Comparison of ENCODE assay signal across 1 cellular context in the genomic region with DNA sequence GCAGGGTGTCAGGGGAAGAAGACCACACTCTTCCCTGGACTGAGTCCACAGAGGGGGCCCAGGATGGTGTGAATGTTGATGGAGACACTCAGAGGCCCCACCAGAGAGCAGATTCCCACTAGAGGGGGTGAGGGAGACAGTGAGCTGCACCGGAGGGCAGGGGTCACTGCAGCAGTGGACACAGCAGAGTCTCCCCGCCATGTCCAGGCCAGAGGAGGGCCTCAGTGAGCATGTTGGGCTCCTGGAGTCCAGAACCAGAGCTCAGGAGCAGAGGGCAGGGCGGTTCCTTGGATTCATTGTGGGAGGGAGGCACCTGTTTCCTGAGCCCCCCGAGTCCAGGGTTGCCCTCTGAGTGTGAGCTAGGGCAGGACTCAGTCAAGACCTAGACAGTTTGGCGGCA.
TF ChIP-seq lines count a peak whose summit lies in the region.

No MANE protein-coding gene starts in this region.

TF ChIP-seq in K562, 482 proteins besides CTCF, POLR2A, EP300 and RAD21:
- TF ChIP-seq, protein P1, sequence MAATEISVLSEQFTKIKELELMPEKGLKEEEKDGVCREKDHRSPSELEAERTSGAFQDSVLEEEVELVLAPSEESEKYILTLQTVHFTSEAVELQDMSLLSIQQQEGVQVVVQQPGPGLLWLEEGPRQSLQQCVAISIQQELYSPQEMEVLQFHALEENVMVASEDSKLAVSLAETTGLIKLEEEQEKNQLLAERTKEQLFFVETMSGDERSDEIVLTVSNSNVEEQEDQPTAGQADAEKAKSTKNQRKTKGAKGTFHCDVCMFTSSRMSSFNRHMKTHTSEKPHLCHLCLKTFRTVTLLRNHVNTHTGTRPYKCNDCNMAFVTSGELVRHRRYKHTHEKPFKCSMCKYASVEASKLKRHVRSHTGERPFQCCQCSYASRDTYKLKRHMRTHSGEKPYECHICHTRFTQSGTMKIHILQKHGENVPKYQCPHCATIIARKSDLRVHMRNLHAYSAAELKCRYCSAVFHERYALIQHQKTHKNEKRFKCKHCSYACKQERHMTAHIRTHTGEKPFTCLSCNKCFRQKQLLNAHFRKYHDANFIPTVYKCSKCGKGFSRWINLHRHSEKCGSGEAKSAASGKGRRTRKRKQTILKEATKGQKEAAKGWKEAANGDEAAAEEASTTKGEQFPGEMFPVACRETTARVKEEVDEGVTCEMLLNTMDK (IDR thresholded peaks at IDR 0.05; ENCODE audit: borderline replicate concordance, insufficient read depth, low read depth, low read length, poor library complexity, severe bottlenecking): no peak
- no peak for TF ChIP-seq ETS2 (tag; IDR thresholded peaks at IDR 0.05; ENCODE audit: borderline replicate concordance, poor library complexity, severe bottlenecking)
- TF ChIP-seq ZNF212 (CRISPR knock-in tag; IDR thresholded peaks at IDR 0.05): no peak
- TF ChIP-seq FOXJ3 (CRISPR knock-in tag; IDR thresholded peaks at IDR 0.05): no peak
- TF ChIP-seq ZNF668 (CRISPR knock-in tag; IDR thresholded peaks at IDR 0.05): no peak
- no peak for TF ChIP-seq MCM2 (IDR thresholded peaks at IDR 0.05; ENCODE audit: low read depth)
- TF ChIP-seq NFE2 (IDR thresholded peaks at IDR 0.05; ENCODE audit: low read depth): no peak
- no peak for TF ChIP-seq DACH1 (IDR thresholded peaks at IDR 0.05; ENCODE audit: partially characterized antibody)
- TF ChIP-seq ZNF77 (CRISPR knock-in tag; IDR thresholded peaks at IDR 0.05): no peak
- TF ChIP-seq, protein P2, sequence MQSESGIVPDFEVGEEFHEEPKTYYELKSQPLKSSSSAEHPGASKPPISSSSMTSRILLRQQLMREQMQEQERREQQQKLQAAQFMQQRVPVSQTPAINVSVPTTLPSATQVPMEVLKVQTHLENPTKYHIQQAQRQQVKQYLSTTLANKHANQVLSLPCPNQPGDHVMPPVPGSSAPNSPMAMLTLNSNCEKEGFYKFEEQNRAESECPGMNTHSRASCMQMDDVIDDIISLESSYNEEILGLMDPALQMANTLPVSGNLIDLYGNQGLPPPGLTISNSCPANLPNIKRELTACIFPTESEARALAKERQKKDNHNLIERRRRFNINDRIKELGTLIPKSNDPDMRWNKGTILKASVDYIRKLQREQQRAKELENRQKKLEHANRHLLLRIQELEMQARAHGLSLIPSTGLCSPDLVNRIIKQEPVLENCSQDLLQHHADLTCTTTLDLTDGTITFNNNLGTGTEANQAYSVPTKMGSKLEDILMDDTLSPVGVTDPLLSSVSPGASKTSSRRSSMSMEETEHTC (IDR thresholded peaks at IDR 0.05): no peak
- no peak for TF ChIP-seq ZNF140 (CRISPR knock-in tag; IDR thresholded peaks at IDR 0.05)
- TF ChIP-seq, protein P3, sequence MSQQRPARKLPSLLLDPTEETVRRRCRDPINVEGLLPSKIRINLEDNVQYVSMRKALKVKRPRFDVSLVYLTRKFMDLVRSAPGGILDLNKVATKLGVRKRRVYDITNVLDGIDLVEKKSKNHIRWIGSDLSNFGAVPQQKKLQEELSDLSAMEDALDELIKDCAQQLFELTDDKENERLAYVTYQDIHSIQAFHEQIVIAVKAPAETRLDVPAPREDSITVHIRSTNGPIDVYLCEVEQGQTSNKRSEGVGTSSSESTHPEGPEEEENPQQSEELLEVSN (IDR thresholded peaks at IDR 0.05; ENCODE audit: borderline replicate concordance in 1 of 2, extremely low read depth in 1 of 2, insufficient read depth in 1 of 2, insufficient read length in 1 of 2, low read depth in 1 of 2, low read length in 1 of 2, poor library complexity in 1 of 2, severe bottlenecking in 1 of 2): no peak
- no peak for TF ChIP-seq HDAC2 (IDR thresholded peaks at IDR 0.05)
- TF ChIP-seq BRD4 (IDR thresholded peaks at IDR 0.05): no peak
